In genomic region chr1:110672753-110673108, GRCh38 we compare ENCODE assay signal across 9 cellular contexts. TPM values are rescaled to one million over a fixed set of nuclear protein-coding genes. Genes with fewer than 3 reads are reported as not detected.
DNase-seq lines count a peak whose midpoint lies in the region; ATAC-seq and TF ChIP-seq lines count a peak whose summit lies in the region.
"Had no signal": no experiment of that assay in that cellular context is flagged by ENCODE, and none has a peak within 500 bp of the region (broad histone marks: within the 10 kb centered on the region; RNA-seq: fewer than 3 reads in every experiment).

No MANE protein-coding gene starts in this region.

- no peaks in the 10 kb centered on the region for H3K36me3 ChIP-seq in lower lobe of right lung

- H3K27me3 ChIP-seq in lower lobe of right lung (ENCODE audit: low read depth): peaks cover 32% of the 10 kb centered on the region

- no peak for TF ChIP-seq CTCF in lower lobe of right lung (IDR thresholded peaks at IDR 0.05)
- no peak for TF ChIP-seq CTCF in omental fat pad (IDR thresholded peaks at IDR 0.05)

- DNase-seq in T-helper 2 cell (peak in 3 of 5 experiments; percentile 10 to 86 (median 67)), lower lobe of right lung (no peak), NCI-H1436 (lab: John Stamatoyannopoulos, UW) (no peak), omental fat pad (ENCODE audit: low spot score) (no peak), substantia nigra (lab: John Stamatoyannopoulos, UW) (no peak), left lobe of liver (ENCODE audit: low spot score) (no peak)

- H3K9me3 ChIP-seq in lower lobe of right lung: no peaks in the 10 kb centered on the region

- intact Hi-C loops in lower lobe of right lung (cut with DNase I): no loop called here

- ATAC-seq in GM18867 (IDR thresholded peaks at IDR 0.05; ENCODE audit: unreplicated experiment) (peak; percentile 58), HG02678 (IDR thresholded peaks at IDR 0.05; ENCODE audit: unreplicated experiment) (peak; percentile 68), lower lobe of right lung (peak; percentile 24 to 36), omental fat pad (ENCODE audit: low FRiP score) (no peak), left lobe of liver (no peak)

- H3K4me1 ChIP-seq in lower lobe of right lung: peaks cover 24% of the 10 kb centered on the region

- H3K27ac ChIP-seq in lower lobe of right lung: peak overlapping the region; percentile 70
- no peak overlapping the region for H3K27ac ChIP-seq in substantia nigra (ENCODE audit: low read depth, low read length, poor library complexity, severe bottlenecking)

- H3K4me3 ChIP-seq in lower lobe of right lung: peak overlapping the region; percentile 65

RNA-seq across cellular contexts. Expression of gene KCNA3, which starts 2.0 kb away (rescaled TPM):
- total RNA-seq in lower lobe of right lung (19.4 TPM), omental fat pad (1 to 10 TPM; 1.2 to 5.3 (median 3.3) TPM), left lobe of liver (0.43 TPM)
- total RNA-seq: NCI-H460 had no signal

Comparison
In these comparisons a context has a peak if more than half of its experiments do, and no peak if none do; other contexts are left out.
1. ATAC-seq: peak in GM18867 (single experiment), HG02678 (single experiment) and lower lobe of right lung (2 of 2); none in omental fat pad (single experiment) and left lobe of liver (single experiment).
2. DNase-seq: peak in T-helper 2 cell (3 of 5); none in lower lobe of right lung (single experiment), NCI-H1436 (single experiment), omental fat pad (single experiment), substantia nigra (0 of 49) and left lobe of liver (single experiment).